ENCODE assay signal across 1 cellular context in the genomic region with DNA sequence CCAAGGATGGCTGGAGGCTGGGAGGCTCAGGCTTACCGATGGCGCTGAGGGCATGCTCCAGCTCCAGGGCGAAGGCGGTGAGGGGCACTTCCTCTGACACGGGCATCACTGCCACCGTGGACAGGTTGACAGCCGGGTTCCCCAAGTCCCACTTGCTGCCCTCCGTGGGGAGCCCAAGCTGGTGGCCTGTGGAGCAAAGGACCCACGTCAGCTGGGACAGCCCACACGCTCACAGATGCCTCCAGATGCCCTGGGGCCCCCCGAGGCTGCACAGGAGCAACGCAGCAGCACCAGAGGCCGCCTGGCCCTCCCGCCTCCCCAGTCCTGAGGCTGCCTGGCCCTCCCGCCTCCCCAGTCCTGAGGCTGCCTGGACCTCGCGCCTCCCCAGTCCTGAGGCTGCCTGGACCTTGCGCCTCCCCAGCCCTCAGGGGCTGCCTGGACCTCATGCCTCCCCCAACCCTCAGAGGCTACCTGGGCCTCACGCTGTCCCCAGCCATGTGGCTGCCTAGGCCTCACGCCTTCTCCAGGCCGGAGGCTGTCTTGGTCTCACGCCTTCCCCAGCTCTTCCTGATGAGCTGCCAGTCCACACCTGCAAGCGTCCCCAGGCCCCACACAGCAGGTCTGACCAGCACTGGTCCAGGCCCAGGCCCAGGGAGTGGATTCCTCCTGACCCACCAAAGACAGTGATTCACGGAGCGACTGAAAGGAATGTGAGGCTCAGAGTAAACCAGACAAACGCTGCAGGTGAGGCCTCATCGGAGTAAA.
TF ChIP-seq lines count a peak whose summit lies in the region.

No MANE protein-coding gene starts in this region.

TF ChIP-seq in H1, 55 proteins besides CTCF, POLR2A, EP300 and RAD21 (continued from another document):
- no peak for TF ChIP-seq TAF7 (optimal IDR thresholded peaks at IDR 0.05; ENCODE audit: borderline replicate concordance, low read depth, low read length)
- TF ChIP-seq ASH2L (IDR thresholded peaks at IDR 0.05; ENCODE audit: low read length) = no peak
- TF ChIP-seq, protein P1, sequence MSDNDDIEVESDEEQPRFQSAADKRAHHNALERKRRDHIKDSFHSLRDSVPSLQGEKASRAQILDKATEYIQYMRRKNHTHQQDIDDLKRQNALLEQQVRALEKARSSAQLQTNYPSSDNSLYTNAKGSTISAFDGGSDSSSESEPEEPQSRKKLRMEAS (IDR thresholded peaks at IDR 0.05) = 0 out of 2 replicates have a peak, but pooled peaks have one; percentile 24
- no peak for TF ChIP-seq SUZ12 (IDR thresholded peaks at IDR 0.05; ENCODE audit: low read length)
- TF ChIP-seq CREB1 (IDR thresholded peaks at IDR 0.05) = no peak
TF ChIP-seq in H1: peak in this region for 1.
